13 cellular contexts compared by ENCODE assay signal in genomic region chr11:113198907-113199660, GRCh38.
"Had no signal": no experiment of that assay in that cellular context is flagged by ENCODE, and none has a peak within 500 bp of the region (broad histone marks: within the 10 kb centered on the region; RNA-seq: fewer than 3 reads in every experiment).

No MANE protein-coding gene starts in this region.

- H3K27me3 ChIP-seq: adrenal gland, body of pancreas, heart right ventricle, right lobe of liver, testis had no signal

- H3K36me3 ChIP-seq: adrenal gland, esophagus squamous epithelium, heart right ventricle, neutrophil, right lobe of liver had no signal

- H3K4me1 ChIP-seq: right lobe of liver had no signal

- H3K4me3 ChIP-seq: adrenal gland, body of pancreas, esophagus squamous epithelium, heart right ventricle, right lobe of liver, testis had no signal

- H3K9me3 ChIP-seq: adrenal gland, body of pancreas, esophagus squamous epithelium, heart right ventricle, neutrophil, right lobe of liver, testis had no signal

- H3K27ac ChIP-seq: adrenal gland, body of pancreas, esophagus squamous epithelium, heart right ventricle, neutrophil, right lobe of liver, testis had no signal

- DNase-seq: activated naive CD4-positive, alpha-beta T cell treated with anti-CD3 and anti-CD28 coated beads, Interleukin-2, amount 50 U/mL, for 16 hours; adrenal gland; body of pancreas; cerebellar nuclear complex; esophagus squamous epithelium; foreskin melanocyte; heart right ventricle; naive B cell; right lobe of liver; stimulated activated CD4-positive, alpha-beta T cell treated with anti-CD3 and anti-CD28 coated beads, Interleukin-2, amount 100 ng/mL, for 24 hours; stimulated activated naive CD4-positive, alpha-beta T cell treated with Interleukin-2 at 50 U/mL for 16 hours had no signal
